Comparison of ENCODE assay signal across 1 cellular context in the genomic region with DNA sequence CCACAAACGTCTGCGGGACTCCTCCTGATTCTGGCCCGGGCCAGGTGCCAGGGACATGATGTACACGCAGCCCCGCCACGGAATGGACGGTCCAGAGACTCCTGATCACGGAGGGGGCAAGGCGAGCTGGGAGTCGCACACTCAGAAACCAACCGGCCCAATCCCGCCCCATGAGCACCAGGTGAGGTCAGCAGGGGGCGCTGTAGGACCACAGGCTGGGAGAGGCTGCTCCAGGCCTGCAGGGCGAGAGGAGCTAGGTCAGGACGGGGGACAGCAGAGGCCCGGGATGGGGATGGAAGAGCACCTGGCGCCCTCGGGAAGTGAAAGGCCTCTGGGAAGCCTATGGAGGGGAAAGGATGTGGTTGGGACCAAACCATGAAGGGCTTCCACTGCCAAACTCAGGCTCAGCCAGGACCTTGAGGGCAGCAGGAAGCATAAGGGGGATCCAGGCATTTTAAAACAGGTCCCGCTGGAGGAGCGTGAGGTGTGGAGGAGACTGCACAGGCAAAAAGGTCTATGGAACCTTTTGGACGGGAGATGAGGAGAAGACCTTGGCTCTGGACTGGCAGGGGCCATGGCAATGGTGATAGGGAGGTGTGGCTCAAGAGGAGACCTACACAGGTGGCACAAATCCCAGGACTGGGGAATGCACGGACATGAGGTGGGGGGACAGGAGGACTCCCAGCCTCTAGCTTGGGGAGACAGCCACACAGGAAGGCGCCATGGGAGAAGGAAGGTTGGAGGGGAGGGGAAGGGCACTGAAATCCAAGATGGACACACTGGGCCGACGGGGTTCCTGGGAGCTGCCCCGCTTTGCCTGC.
TF ChIP-seq lines count a peak whose summit lies in the region.

No MANE protein-coding gene starts in this region.

TF ChIP-seq in K562, 482 proteins besides CTCF, POLR2A, EP300 and RAD21 (continued from another document):
- TF ChIP-seq, protein P1, sequence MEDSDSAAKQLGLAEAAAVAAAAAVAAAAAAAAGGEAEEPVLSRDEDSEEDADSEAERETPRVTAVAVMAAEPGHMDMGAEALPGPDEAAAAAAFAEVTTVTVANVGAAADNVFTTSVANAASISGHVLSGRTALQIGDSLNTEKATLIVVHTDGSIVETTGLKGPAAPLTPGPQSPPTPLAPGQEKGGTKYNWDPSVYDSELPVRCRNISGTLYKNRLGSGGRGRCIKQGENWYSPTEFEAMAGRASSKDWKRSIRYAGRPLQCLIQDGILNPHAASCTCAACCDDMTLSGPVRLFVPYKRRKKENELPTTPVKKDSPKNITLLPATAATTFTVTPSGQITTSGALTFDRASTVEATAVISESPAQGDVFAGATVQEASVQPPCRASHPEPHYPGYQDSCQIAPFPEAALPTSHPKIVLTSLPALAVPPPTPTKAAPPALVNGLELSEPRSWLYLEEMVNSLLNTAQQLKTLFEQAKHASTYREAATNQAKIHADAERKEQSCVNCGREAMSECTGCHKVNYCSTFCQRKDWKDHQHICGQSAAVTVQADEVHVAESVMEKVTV (CRISPR knock-in tag; IDR thresholded peaks at IDR 0.05) = peak; percentile 80
- TF ChIP-seq, protein P2, sequence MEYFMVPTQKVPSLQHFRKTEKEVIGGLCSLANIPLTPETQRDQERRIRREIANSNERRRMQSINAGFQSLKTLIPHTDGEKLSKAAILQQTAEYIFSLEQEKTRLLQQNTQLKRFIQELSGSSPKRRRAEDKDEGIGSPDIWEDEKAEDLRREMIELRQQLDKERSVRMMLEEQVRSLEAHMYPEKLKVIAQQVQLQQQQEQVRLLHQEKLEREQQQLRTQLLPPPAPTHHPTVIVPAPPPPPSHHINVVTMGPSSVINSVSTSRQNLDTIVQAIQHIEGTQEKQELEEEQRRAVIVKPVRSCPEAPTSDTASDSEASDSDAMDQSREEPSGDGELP (CRISPR knock-in tag; IDR thresholded peaks at IDR 0.05; ENCODE audit: borderline replicate concordance) = 0 out of 2 replicates have a peak, but pooled peaks have one; percentile 19
- TF ChIP-seq RBM17 (IDR thresholded peaks at IDR 0.05; ENCODE audit: borderline replicate concordance, low read depth, low read length) (no peak), POLR2B (IDR thresholded peaks at IDR 0.05; ENCODE audit: low read depth, partially characterized antibody) (no peak), FOXJ2 (tag; IDR thresholded peaks at IDR 0.05) (no peak), ZNF12 (CRISPR knock-in tag; IDR thresholded peaks at IDR 0.05) (no peak), SMARCC2 (IDR thresholded peaks at IDR 0.05; ENCODE audit: low read depth) (no peak), KDM2B (CRISPR knock-in tag; IDR thresholded peaks at IDR 0.05) (no peak), IFI16 (CRISPR knock-in tag; IDR thresholded peaks at IDR 0.05) (no peak), L3MBTL2 (IDR thresholded peaks at IDR 0.05) (no peak), SRF (CRISPR knock-in tag; IDR thresholded peaks at IDR 0.05) (no peak), KLF1 (tag; IDR thresholded peaks at IDR 0.05) (no peak), TAF9B (IDR thresholded peaks at IDR 0.05; ENCODE audit: partially characterized antibody) (no peak), ELF4 (CRISPR knock-in tag; IDR thresholded peaks at IDR 0.05) (no peak), ELF1 (tag; IDR thresholded peaks at IDR 0.05) (no peak), CC2D1A (IDR thresholded peaks at IDR 0.05) (peak; percentile 66; the same call in 1 of the 2 replicates), THRAP3 (IDR thresholded peaks at IDR 0.05; ENCODE audit: borderline replicate concordance) (no peak), RBM39 (optimal IDR thresholded peaks at IDR 0.05; ENCODE audit: low read depth, low read length) (no peak), ZNF316 (IDR thresholded peaks at IDR 0.05) (no peak), PTTG1 (tag; IDR thresholded peaks at IDR 0.05; ENCODE audit: low read depth) (no peak), POLR2G (IDR thresholded peaks at IDR 0.05; ENCODE audit: low read depth, low read length) (peak; percentile 40; the same call in 1 of the 2 replicates), ZNF263 (CRISPR knock-in tag; IDR thresholded peaks at IDR 0.05; ENCODE audit: borderline replicate concordance) (no peak), RBM14 (IDR thresholded peaks at IDR 0.05; ENCODE audit: borderline replicate concordance, insufficient read depth, low read depth, low read length) (no peak), ZNF583 (CRISPR knock-in tag; IDR thresholded peaks at IDR 0.05) (no peak), ARID2 (IDR thresholded peaks at IDR 0.05) (peak; percentile 89; the same call in 1 of the 2 replicates), MYNN (IDR thresholded peaks at IDR 0.05) (0 out of 2 replicates have a peak, but pooled peaks have one; percentile 55), MYNN (CRISPR knock-in tag; IDR thresholded peaks at IDR 0.05) (no peak)
- TF ChIP-seq, protein P3, sequence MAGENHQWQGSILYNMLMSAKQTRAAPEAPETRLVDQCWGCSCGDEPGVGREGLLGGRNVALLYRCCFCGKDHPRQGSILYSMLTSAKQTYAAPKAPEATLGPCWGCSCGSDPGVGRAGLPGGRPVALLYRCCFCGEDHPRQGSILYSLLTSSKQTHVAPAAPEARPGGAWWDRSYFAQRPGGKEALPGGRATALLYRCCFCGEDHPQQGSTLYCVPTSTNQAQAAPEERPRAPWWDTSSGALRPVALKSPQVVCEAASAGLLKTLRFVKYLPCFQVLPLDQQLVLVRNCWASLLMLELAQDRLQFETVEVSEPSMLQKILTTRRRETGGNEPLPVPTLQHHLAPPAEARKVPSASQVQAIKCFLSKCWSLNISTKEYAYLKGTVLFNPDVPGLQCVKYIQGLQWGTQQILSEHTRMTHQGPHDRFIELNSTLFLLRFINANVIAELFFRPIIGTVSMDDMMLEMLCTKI (IDR thresholded peaks at IDR 0.05; ENCODE audit: partially characterized antibody) = no peak
- TF ChIP-seq, protein P4, sequence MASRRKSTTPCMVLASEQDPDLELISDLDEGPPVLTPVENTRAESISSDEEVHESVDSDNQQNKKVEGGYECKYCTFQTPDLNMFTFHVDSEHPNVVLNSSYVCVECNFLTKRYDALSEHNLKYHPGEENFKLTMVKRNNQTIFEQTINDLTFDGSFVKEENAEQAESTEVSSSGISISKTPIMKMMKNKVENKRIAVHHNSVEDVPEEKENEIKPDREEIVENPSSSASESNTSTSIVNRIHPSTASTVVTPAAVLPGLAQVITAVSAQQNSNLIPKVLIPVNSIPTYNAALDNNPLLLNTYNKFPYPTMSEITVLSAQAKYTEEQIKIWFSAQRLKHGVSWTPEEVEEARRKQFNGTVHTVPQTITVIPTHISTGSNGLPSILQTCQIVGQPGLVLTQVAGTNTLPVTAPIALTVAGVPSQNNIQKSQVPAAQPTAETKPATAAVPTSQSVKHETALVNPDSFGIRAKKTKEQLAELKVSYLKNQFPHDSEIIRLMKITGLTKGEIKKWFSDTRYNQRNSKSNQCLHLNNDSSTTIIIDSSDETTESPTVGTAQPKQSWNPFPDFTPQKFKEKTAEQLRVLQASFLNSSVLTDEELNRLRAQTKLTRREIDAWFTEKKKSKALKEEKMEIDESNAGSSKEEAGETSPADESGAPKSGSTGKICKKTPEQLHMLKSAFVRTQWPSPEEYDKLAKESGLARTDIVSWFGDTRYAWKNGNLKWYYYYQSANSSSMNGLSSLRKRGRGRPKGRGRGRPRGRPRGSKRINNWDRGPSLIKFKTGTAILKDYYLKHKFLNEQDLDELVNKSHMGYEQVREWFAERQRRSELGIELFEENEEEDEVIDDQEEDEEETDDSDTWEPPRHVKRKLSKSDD (conservative IDR thresholded peaks at IDR 0.05; ENCODE audit: low read length) = no peak
- TF ChIP-seq, protein P5, sequence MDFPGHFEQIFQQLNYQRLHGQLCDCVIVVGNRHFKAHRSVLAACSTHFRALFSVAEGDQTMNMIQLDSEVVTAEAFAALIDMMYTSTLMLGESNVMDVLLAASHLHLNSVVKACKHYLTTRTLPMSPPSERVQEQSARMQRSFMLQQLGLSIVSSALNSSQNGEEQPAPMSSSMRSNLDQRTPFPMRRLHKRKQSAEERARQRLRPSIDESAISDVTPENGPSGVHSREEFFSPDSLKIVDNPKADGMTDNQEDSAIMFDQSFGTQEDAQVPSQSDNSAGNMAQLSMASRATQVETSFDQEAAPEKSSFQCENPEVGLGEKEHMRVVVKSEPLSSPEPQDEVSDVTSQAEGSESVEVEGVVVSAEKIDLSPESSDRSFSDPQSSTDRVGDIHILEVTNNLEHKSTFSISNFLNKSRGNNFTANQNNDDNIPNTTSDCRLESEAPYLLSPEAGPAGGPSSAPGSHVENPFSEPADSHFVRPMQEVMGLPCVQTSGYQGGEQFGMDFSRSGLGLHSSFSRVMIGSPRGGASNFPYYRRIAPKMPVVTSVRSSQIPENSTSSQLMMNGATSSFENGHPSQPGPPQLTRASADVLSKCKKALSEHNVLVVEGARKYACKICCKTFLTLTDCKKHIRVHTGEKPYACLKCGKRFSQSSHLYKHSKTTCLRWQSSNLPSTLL (IDR thresholded peaks at IDR 0.05) = no peak
- TF ChIP-seq, protein P6, sequence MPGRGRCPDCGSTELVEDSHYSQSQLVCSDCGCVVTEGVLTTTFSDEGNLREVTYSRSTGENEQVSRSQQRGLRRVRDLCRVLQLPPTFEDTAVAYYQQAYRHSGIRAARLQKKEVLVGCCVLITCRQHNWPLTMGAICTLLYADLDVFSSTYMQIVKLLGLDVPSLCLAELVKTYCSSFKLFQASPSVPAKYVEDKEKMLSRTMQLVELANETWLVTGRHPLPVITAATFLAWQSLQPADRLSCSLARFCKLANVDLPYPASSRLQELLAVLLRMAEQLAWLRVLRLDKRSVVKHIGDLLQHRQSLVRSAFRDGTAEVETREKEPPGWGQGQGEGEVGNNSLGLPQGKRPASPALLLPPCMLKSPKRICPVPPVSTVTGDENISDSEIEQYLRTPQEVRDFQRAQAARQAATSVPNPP (IDR thresholded peaks at IDR 0.05; ENCODE audit: borderline replicate concordance, insufficient read depth, insufficient read length) = no peak
- TF ChIP-seq, protein P7, sequence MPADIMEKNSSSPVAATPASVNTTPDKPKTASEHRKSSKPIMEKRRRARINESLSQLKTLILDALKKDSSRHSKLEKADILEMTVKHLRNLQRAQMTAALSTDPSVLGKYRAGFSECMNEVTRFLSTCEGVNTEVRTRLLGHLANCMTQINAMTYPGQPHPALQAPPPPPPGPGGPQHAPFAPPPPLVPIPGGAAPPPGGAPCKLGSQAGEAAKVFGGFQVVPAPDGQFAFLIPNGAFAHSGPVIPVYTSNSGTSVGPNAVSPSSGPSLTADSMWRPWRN (IDR thresholded peaks at IDR 0.05; ENCODE audit: low read depth) = no peak
- TF ChIP-seq, protein P8, sequence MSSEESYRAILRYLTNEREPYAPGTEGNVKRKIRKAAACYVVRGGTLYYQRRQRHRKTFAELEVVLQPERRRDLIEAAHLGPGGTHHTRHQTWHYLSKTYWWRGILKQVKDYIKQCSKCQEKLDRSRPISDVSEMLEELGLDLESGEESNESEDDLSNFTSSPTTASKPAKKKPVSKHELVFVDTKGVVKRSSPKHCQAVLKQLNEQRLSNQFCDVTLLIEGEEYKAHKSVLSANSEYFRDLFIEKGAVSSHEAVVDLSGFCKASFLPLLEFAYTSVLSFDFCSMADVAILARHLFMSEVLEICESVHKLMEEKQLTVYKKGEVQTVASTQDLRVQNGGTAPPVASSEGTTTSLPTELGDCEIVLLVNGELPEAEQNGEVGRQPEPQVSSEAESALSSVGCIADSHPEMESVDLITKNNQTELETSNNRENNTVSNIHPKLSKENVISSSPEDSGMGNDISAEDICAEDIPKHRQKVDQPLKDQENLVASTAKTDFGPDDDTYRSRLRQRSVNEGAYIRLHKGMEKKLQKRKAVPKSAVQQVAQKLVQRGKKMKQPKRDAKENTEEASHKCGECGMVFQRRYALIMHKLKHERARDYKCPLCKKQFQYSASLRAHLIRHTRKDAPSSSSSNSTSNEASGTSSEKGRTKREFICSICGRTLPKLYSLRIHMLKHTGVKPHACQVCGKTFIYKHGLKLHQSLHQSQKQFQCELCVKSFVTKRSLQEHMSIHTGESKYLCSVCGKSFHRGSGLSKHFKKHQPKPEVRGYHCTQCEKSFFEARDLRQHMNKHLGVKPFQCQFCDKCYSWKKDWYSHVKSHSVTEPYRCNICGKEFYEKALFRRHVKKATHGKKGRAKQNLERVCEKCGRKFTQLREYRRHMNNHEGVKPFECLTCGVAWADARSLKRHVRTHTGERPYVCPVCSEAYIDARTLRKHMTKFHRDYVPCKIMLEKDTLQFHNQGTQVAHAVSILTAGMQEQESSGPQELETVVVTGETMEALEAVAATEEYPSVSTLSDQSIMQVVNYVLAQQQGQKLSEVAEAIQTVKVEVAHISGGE (CRISPR knock-in tag; IDR thresholded peaks at IDR 0.05) = no peak
- TF ChIP-seq, protein P9, sequence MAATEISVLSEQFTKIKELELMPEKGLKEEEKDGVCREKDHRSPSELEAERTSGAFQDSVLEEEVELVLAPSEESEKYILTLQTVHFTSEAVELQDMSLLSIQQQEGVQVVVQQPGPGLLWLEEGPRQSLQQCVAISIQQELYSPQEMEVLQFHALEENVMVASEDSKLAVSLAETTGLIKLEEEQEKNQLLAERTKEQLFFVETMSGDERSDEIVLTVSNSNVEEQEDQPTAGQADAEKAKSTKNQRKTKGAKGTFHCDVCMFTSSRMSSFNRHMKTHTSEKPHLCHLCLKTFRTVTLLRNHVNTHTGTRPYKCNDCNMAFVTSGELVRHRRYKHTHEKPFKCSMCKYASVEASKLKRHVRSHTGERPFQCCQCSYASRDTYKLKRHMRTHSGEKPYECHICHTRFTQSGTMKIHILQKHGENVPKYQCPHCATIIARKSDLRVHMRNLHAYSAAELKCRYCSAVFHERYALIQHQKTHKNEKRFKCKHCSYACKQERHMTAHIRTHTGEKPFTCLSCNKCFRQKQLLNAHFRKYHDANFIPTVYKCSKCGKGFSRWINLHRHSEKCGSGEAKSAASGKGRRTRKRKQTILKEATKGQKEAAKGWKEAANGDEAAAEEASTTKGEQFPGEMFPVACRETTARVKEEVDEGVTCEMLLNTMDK (IDR thresholded peaks at IDR 0.05; ENCODE audit: borderline replicate concordance, insufficient read depth, low read depth, low read length, poor library complexity, severe bottlenecking) = peak; percentile 44
